ENCODE assay signal across 14 cellular contexts in genomic region chr7:7136423-7136822, GRCh38. TPM values are rescaled to one million over a fixed set of nuclear protein-coding genes. Genes with fewer than 3 reads are reported as not detected.
DNase-seq lines count a peak whose midpoint lies in the region; ATAC-seq, FAIRE-seq and TF ChIP-seq lines count a peak whose summit lies in the region.
"Had no signal": no experiment of that assay in that cellular context is flagged by ENCODE, and none has a peak within 500 bp of the region (broad histone marks: within the 10 kb centered on the region; RNA-seq: fewer than 3 reads in every experiment).

No MANE protein-coding gene starts in this region.

- CTCF ChIA-PET in HepG2 (lab: Yijun Ruan, JAX; ENCODE audit: low intra/inter-chr PET ratio, low total read pairs), result no interaction called here

- H3K4me1 ChIP-seq in HepG2 (ENCODE audit: insufficient read depth, low read length) (peaks cover 51% of the 10 kb centered on the region), upper lobe of right lung (no peaks in the 10 kb centered on the region)
- H3K4me1 ChIP-seq: BE2C had no signal

- TF ChIP-seq RAD21 in HepG2 (CRISPR knock-in tag; IDR thresholded peaks at IDR 0.05), result no peak

- 27% methylated on average over 3 of the region's 3 CpGs for WGBS in HepG2 (ENCODE audit: low lambda C conversion rate)

- ATAC-seq in Right ventricle myocardium inferior (peak; percentile 77), HepG2 (no peak), upper lobe of right lung (no peak), HG03354 (IDR thresholded peaks at IDR 0.05; ENCODE audit: poor library complexity, severe bottlenecking, unreplicated experiment) (no peak), GM21367 (IDR thresholded peaks at IDR 0.05; ENCODE audit: unreplicated experiment) (no peak)

- H3K79me2 ChIP-seq in HepG2 (ENCODE audit: insufficient read depth, low read length), result no peaks in the 10 kb centered on the region

- no peaks in the 10 kb centered on the region for H4K20me1 ChIP-seq in HepG2 (ENCODE audit: insufficient read depth, low read length)

- in situ Hi-C loops in brain microvascular endothelial cell (cut with HindIII; ENCODE audit: low pct_ligation_motif_present, low sequenced_read_pairs) (no loop called here), HepG2 (cut with HindIII; ENCODE audit: extremely low pct_ligation_motif_present, low pct_unique_long_range_greater_than_20kb) (no loop called here)

- H3K4me2 ChIP-seq in HepG2 (ENCODE audit: low read depth, low read length), result peak overlapping the region; percentile 36

- no peak for TF ChIP-seq POLR2A in HepG2 (IDR thresholded peaks at IDR 0.05; ENCODE audit: insufficient read depth in 1 of 2, low read depth in 2 of 2, low read length in 2 of 2)

- no peak for TF ChIP-seq CTCF in brain microvascular endothelial cell (IDR thresholded peaks at IDR 0.05; ENCODE audit: low read depth, low read length, missing control alignments)
- TF ChIP-seq CTCF in HepG2 (CRISPR knock-in tag; IDR thresholded peaks at IDR 0.05), result no peak
- TF ChIP-seq CTCF in upper lobe of right lung (IDR thresholded peaks at IDR 0.05), result no peak

- H2AFZ ChIP-seq in HepG2 (ENCODE audit: low read length), result no peak overlapping the region

- no TSS peak for BruUV-seq in HepG2 (replicated peaks; lab: Mats Ljungman, UMichigan)

- POLR2A ChIA-PET in HepG2 (lab: Yijun Ruan, JAX), result interaction anchor here (1.1 kb wide), 1 partner anchor 559 kb away, joined by 3 read pairs; no protein-coding TSS in a partner anchor

- intact Hi-C loops in Right ventricle myocardium inferior (cut with DNase I) (no loop called here), cardiac septum (cut with DNase I) (no loop called here), HepG2 (cut with micrococcal nuclease; ENCODE audit: unreplicated experiment) (no loop called here), upper lobe of right lung (cut with DNase I) (no loop called here)

- H3K9me3 ChIP-seq in HepG2 (ENCODE audit: low read length) (no peaks in the 10 kb centered on the region), upper lobe of right lung (no peaks in the 10 kb centered on the region)
- H3K9me3 ChIP-seq: BE2C, HAP-1 had no signal

- H3K27me3 ChIP-seq in brain microvascular endothelial cell (replicated peaks), result no peaks in the 10 kb centered on the region
- H3K27me3 ChIP-seq in HepG2 (ENCODE audit: control insufficient read depth in 1 of 2, insufficient read depth in 2 of 2, low read length in 2 of 2), result no peaks in the 10 kb centered on the region
- H3K27me3 ChIP-seq in upper lobe of right lung, result no peaks in the 10 kb centered on the region
- H3K27me3 ChIP-seq: cardiac muscle cell had no signal

- no peak overlapping the region for H3K4me3 ChIP-seq in brain microvascular endothelial cell (ENCODE audit: low read depth, low read length)
- H3K4me3 ChIP-seq in HepG2 (replicated peaks in 1 of 3; ENCODE audit: insufficient read depth in 1 of 3, low read depth in 2 of 3, low read length in 3 of 3), result no peak overlapping the region; a peak in 1 of 6 replicates
- no peak overlapping the region for H3K4me3 ChIP-seq in upper lobe of right lung
- H3K4me3 ChIP-seq: cardiac muscle cell, HAP-1 had no signal

- no peaks in the 10 kb centered on the region for H3K36me3 ChIP-seq in brain microvascular endothelial cell (replicated peaks)
- no peaks in the 10 kb centered on the region for H3K36me3 ChIP-seq in HepG2 (replicated peaks in 1 of 2; ENCODE audit: control insufficient read depth in 1 of 2, insufficient read depth in 2 of 2, low read length in 2 of 2)
- no peaks in the 10 kb centered on the region for H3K36me3 ChIP-seq in upper lobe of right lung
- H3K36me3 ChIP-seq: BE2C, cardiac muscle cell, HAP-1 had no signal

- FAIRE-seq in HepG2 (lab: Jason Lieb, UNC), result no peak

- no peak for TF ChIP-seq EP300 in HepG2 (IDR thresholded peaks at IDR 0.05; ENCODE audit: low read depth in 2 of 2, low read length in 2 of 2)
- no peak for TF ChIP-seq EP300 in HepG2 (CRISPR knock-in tag; IDR thresholded peaks at IDR 0.05; ENCODE audit: borderline replicate concordance)

- H3K9ac ChIP-seq in HepG2 (ENCODE audit: insufficient read depth, low read depth, low read length), result no peak overlapping the region

- H3K27ac ChIP-seq in brain microvascular endothelial cell (no peak overlapping the region), HepG2 (ENCODE audit: extremely low read length, insufficient read depth, low read length) (peak overlapping the region; percentile 27), upper lobe of right lung (peak overlapping the region; percentile 0)
- H3K27ac ChIP-seq: cardiac muscle cell had no signal

- DNase-seq in Right ventricle myocardium inferior (ENCODE audit: missing footprints), result no peak
- no peak for DNase-seq in cardiac septum (ENCODE audit: low spot score)
- DNase-seq in brain microvascular endothelial cell, result peak; percentile 34
- no peak for DNase-seq in HepG2 (ENCODE audit: low spot score)
- DNase-seq in upper lobe of right lung, result no peak
- no peak for DNase-seq in LoVo (ENCODE audit: low spot score)
- DNase-seq: activated T-cell treated with anti-CD3 and anti-CD28 coated beads, Interleukin-2, amount 50 U/mL, for 1 hour; BE2C; midbrain; MV-4-11 had no signal

TF ChIP-seq in HepG2, 621 proteins besides CTCF, POLR2A, EP300 and RAD21:
- TF ChIP-seq, protein P1, sequence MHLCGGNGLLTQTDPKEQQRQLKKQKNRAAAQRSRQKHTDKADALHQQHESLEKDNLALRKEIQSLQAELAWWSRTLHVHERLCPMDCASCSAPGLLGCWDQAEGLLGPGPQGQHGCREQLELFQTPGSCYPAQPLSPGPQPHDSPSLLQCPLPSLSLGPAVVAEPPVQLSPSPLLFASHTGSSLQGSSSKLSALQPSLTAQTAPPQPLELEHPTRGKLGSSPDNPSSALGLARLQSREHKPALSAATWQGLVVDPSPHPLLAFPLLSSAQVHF (CRISPR knock-in tag; IDR thresholded peaks at IDR 0.05), result no peak
- TF ChIP-seq ZNF747 (CRISPR knock-in tag; IDR thresholded peaks at IDR 0.05; ENCODE audit: borderline replicate concordance), result no peak
- no peak for TF ChIP-seq ZNF570 (CRISPR knock-in tag; IDR thresholded peaks at IDR 0.05; ENCODE audit: borderline replicate concordance)
- TF ChIP-seq KLF12 (CRISPR knock-in tag; IDR thresholded peaks at IDR 0.05; ENCODE audit: borderline replicate concordance), result no peak
- no peak for TF ChIP-seq SNAPC2 (CRISPR knock-in tag; IDR thresholded peaks at IDR 0.05)
- TF ChIP-seq NPAS2 (CRISPR knock-in tag; IDR thresholded peaks at IDR 0.05; ENCODE audit: borderline replicate concordance), result no peak
- no peak for TF ChIP-seq ZNF589 (CRISPR knock-in tag; conservative IDR thresholded peaks at IDR 0.05)

RNA-seq across cellular contexts. Expression of gene C1GALT1, which starts 45.9 kb away (rescaled TPM):
- 19.6 TPM for total RNA-seq in Right ventricle myocardium inferior
- total RNA-seq in cardiac septum, result 20.6 TPM
- total RNA-seq in HepG2 (2016; rRNA removed; fragmentation: Illumina TruSeq; extraction: Trizol), result 65.9 and 68.2 TPM in 2 replicates
- 19.8 and 25.6 TPM in 2 replicates for total RNA-seq in HepG2 (2016; cell fraction: cytosol; rRNA removed; fragmentation: Illumina TruSeq; extraction: Trizol; ENCODE audit: low read depth)
- 62.9 and 64.3 TPM in 2 replicates for total RNA-seq in HepG2 (2016; cell fraction: insoluble cytoplasmic fraction; rRNA removed; fragmentation: Illumina TruSeq; extraction: Trizol)
- 52.3 and 53.0 TPM in 2 replicates for total RNA-seq in HepG2 (2016; cell fraction: membrane; rRNA removed; fragmentation: Illumina TruSeq; extraction: Trizol)
- 69.0 and 75.5 TPM in 2 replicates for total RNA-seq in HepG2 (2016; cell fraction: nucleus; rRNA removed; fragmentation: Illumina TruSeq; extraction: Trizol)
- polyA plus RNA-seq in HepG2 (2011; rRNA removed), result 38.4 and 57.1 TPM in 2 replicates
- polyA plus RNA-seq in HepG2 (2011; cell fraction: cytosol; rRNA removed), result 20.6 and 24.8 TPM in 2 replicates
- polyA plus RNA-seq in HepG2 (2011; cell fraction: nucleus; rRNA removed), result 23.4 and 24.2 TPM in 2 replicates
- 55.8 and 60.8 TPM in 2 replicates for polyA plus RNA-seq in HepG2 (2012)
- polyA plus RNA-seq in HepG2 (2016; cell fraction: cytosol; fragmentation: Illumina TruSeq; extraction: Trizol; ENCODE audit: low read depth), result 8.4 and 10.0 TPM in 2 replicates
- polyA plus RNA-seq in HepG2 (2016; cell fraction: insoluble cytoplasmic fraction; fragmentation: Illumina TruSeq; extraction: Trizol; ENCODE audit: low read depth), result 47.9 and 50.9 TPM in 2 replicates
- polyA plus RNA-seq in HepG2 (2016; cell fraction: membrane; fragmentation: Illumina TruSeq; extraction: Trizol; ENCODE audit: low read depth), result 20.8 and 22.4 TPM in 2 replicates
- 84.6 and 86.9 TPM in 2 replicates for polyA plus RNA-seq in HepG2 (2016; cell fraction: nucleus; fragmentation: Illumina TruSeq; extraction: Trizol; ENCODE audit: insufficient read depth, low read depth)
- 3.2 and 24.2 TPM in 2 replicates for polyA minus RNA-seq in HepG2 (2011; rRNA and poly(A)+ RNA removed; ENCODE audit: low replicate concordance)
- polyA minus RNA-seq in HepG2 (2011; cell fraction: cytosol; rRNA and poly(A)+ RNA removed), result 58.8 and 63.4 TPM in 2 replicates
- polyA minus RNA-seq in HepG2 (2011; cell fraction: nucleus; rRNA and poly(A)+ RNA removed), result 176 and 229 TPM in 2 replicates
- total RNA-seq in upper lobe of right lung, result 33.9 TPM
